ENCODE assay signal across 1 cellular context in the genomic region with DNA sequence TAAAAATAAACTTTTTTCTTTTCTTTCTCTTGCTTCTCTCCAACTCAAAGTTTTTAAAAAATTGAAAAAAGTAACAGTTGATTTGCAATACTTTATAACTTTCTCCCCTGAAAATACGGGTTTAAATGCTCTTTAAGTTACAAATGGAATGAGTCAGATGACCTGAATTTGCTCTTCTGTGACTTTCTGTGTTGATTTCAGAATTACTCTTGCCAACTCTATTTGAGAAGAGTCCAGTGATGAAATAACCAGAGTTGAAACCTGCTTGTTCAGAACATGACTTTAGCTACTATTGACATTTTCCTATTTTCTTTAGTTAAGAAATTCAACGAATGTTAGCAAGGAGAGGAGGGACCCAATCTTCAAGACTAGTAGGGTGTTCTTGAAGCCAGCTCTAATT.
TF ChIP-seq lines count a peak whose summit lies in the region.

No MANE protein-coding gene starts in this region.

TF ChIP-seq in HepG2, 621 proteins besides CTCF, POLR2A, EP300 and RAD21 (continued from another document):
- TF ChIP-seq, protein P1, sequence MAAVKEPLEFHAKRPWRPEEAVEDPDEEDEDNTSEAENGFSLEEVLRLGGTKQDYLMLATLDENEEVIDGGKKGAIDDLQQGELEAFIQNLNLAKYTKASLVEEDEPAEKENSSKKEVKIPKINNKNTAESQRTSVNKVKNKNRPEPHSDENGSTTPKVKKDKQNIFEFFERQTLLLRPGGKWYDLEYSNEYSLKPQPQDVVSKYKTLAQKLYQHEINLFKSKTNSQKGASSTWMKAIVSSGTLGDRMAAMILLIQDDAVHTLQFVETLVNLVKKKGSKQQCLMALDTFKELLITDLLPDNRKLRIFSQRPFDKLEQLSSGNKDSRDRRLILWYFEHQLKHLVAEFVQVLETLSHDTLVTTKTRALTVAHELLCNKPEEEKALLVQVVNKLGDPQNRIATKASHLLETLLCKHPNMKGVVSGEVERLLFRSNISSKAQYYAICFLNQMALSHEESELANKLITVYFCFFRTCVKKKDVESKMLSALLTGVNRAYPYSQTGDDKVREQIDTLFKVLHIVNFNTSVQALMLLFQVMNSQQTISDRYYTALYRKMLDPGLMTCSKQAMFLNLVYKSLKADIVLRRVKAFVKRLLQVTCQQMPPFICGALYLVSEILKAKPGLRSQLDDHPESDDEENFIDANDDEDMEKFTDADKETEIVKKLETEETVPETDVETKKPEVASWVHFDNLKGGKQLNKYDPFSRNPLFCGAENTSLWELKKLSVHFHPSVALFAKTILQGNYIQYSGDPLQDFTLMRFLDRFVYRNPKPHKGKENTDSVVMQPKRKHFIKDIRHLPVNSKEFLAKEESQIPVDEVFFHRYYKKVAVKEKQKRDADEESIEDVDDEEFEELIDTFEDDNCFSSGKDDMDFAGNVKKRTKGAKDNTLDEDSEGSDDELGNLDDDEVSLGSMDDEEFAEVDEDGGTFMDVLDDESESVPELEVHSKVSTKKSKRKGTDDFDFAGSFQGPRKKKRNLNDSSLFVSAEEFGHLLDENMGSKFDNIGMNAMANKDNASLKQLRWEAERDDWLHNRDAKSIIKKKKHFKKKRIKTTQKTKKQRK (IDR thresholded peaks at IDR 0.05; ENCODE audit: low read length), result no peak
- no peak for TF ChIP-seq ZNF260 (CRISPR knock-in tag; IDR thresholded peaks at IDR 0.05; ENCODE audit: borderline replicate concordance, low read depth)
- TF ChIP-seq POLR2AphosphoS2 (IDR thresholded peaks at IDR 0.05; ENCODE audit: low read depth, low read length), result no peak
- TF ChIP-seq MZF1 (CRISPR knock-in tag; IDR thresholded peaks at IDR 0.05; ENCODE audit: borderline replicate concordance), result no peak
- no peak for TF ChIP-seq NFE2L2 (IDR thresholded peaks at IDR 0.05; ENCODE audit: low read length)
- no peak for TF ChIP-seq TRIM24 (CRISPR knock-in tag; IDR thresholded peaks at IDR 0.05)
- no peak for TF ChIP-seq PHF5A (CRISPR knock-in tag; IDR thresholded peaks at IDR 0.05; ENCODE audit: low read depth, unreplicated experiment)
- TF ChIP-seq ATF7 (IDR thresholded peaks at IDR 0.05), result no peak
- TF ChIP-seq ATF7 (CRISPR knock-in tag; IDR thresholded peaks at IDR 0.05), result no peak
